In genomic region chr10:15313034-15313433, GRCh38 we compare ENCODE assay signal across 15 cellular contexts. TPM values are rescaled to one million over a fixed set of nuclear protein-coding genes. Genes with fewer than 3 reads are reported as not detected.
A peak's percentile ranks its signal among the peaks of the same experiment; 100 is the strongest.
DNase-seq lines count a peak whose midpoint lies in the region; ATAC-seq, FAIRE-seq and TF ChIP-seq lines count a peak whose summit lies in the region.
"Had no signal": no experiment of that assay in that cellular context is flagged by ENCODE, and none has a peak within 500 bp of the region (broad histone marks: within the 10 kb centered on the region; RNA-seq: fewer than 3 reads in every experiment).

No MANE protein-coding gene starts in this region.

- H4K20me1 ChIP-seq in HepG2 (ENCODE audit: insufficient read depth, low read length), result no peaks in the 10 kb centered on the region

- TF ChIP-seq POLR2A in right lobe of liver (IDR thresholded peaks at IDR 0.05), result no peak
- no peak for TF ChIP-seq POLR2A in HepG2 (IDR thresholded peaks at IDR 0.05; ENCODE audit: insufficient read depth in 1 of 2, low read depth in 2 of 2, low read length in 2 of 2)

- DNase-seq in right lobe of liver (no peak), HepG2 (ENCODE audit: low spot score) (no peak), heart right ventricle (no peak), aorta (no peak)
- DNase-seq in activated CD4-positive, alpha-beta T cell treated with anti-CD3 and anti-CD28 coated beads for 36 hours, result no peak
- DNase-seq: activated B cell treated with CpG ODN at 0.5 μM for 24 hours; activated naive CD4-positive, alpha-beta T cell treated with anti-CD3 and anti-CD28 coated beads, Interleukin-2, amount 10 ng/mL, durations not matched to agents 7 days and 5 days; CD8-positive, alpha-beta T cell; colonic mucosa; GDM1; NCI-H1694 treated with DMSO at 0.1 percent for 48 hours had no signal

- no peak for TF ChIP-seq RAD21 in HepG2 (CRISPR knock-in tag; IDR thresholded peaks at IDR 0.05)

- BruUV-seq in HepG2 (replicated peaks; lab: Mats Ljungman, UMichigan), result no TSS peak

- H3K27ac ChIP-seq in right lobe of liver (peak overlapping the region in 2 of 3 donors; percentile 7 to 33), HepG2 (ENCODE audit: extremely low read length, insufficient read depth, low read length) (no peak overlapping the region), heart right ventricle (peak overlapping the region in 6 of 10 donors; percentile 5 to 46 (median 28)), aorta (ENCODE audit: low read depth in 1 of 2, low read length in 2 of 2) (no peak overlapping the region)
- H3K27ac ChIP-seq: colonic mucosa had no signal

- H3K27me3 Mint-ChIP-seq in nephron (ENCODE audit: low read depth), result no peaks in the 10 kb centered on the region
- no peaks in the 10 kb centered on the region for H3K27me3 Mint-ChIP-seq in activated CD4-positive, alpha-beta T cell treated with anti-CD3 and anti-CD28 coated beads for 36 hours
- H3K27me3 Mint-ChIP-seq: activated naive CD4-positive, alpha-beta T cell treated with anti-CD3 and anti-CD28 coated beads, Interleukin-2, amount 10 ng/mL, durations not matched to agents 7 days and 5 days had no signal

- TF ChIP-seq CTCF in right lobe of liver (IDR thresholded peaks at IDR 0.05), result no peak
- no peak for TF ChIP-seq CTCF in HepG2 (CRISPR knock-in tag; IDR thresholded peaks at IDR 0.05)
- TF ChIP-seq CTCF in heart right ventricle (IDR thresholded peaks at IDR 0.05), result no peak
- no peak for TF ChIP-seq CTCF in nephron (IDR thresholded peaks at IDR 0.05; ENCODE audit: unreplicated experiment in 3 of 3)

- H2AFZ ChIP-seq in HepG2 (ENCODE audit: low read length), result no peak overlapping the region

- no peak for FAIRE-seq in HepG2 (lab: Jason Lieb, UNC)
- FAIRE-seq: GM18507 had no signal

- WGBS in right lobe of liver (ENCODE audit: insufficient coverage, low coverage, low lambda C conversion rate, missing lambda C conversion rate), result 58% methylated on average over 4 of the region's 4 CpGs
- 94% methylated on average over 1 of the region's 4 CpGs for WGBS in HepG2 (ENCODE audit: low lambda C conversion rate)
- 23 to 44% methylated on average over 4 of the region's 4 CpGs for WGBS in heart right ventricle, 2 donors
- WGBS in aorta, 2 donors, result 1 to 10% methylated on average over 4 of the region's 4 CpGs

- no peak for TF ChIP-seq EP300 in HepG2 (IDR thresholded peaks at IDR 0.05; ENCODE audit: low read depth in 2 of 2, low read length in 2 of 2)
- no peak for TF ChIP-seq EP300 in HepG2 (CRISPR knock-in tag; IDR thresholded peaks at IDR 0.05; ENCODE audit: borderline replicate concordance)

- no peaks in the 10 kb centered on the region for H3K9me3 Mint-ChIP-seq in nephron
- no peaks in the 10 kb centered on the region for H3K9me3 Mint-ChIP-seq in activated CD4-positive, alpha-beta T cell treated with anti-CD3 and anti-CD28 coated beads for 36 hours (ENCODE audit: low read depth)
- H3K9me3 Mint-ChIP-seq: activated B cell treated with CpG ODN at 0.5 μM for 24 hours; activated naive CD4-positive, alpha-beta T cell treated with anti-CD3 and anti-CD28 coated beads, Interleukin-2, amount 10 ng/mL, durations not matched to agents 7 days and 5 days; CD8-positive, alpha-beta T cell had no signal

- H3K4me3 ChIP-seq in right lobe of liver (no peak overlapping the region), HepG2 (replicated peaks in 1 of 3; ENCODE audit: insufficient read depth in 1 of 3, low read depth in 2 of 3, low read length in 3 of 3) (no peak overlapping the region), heart right ventricle (peak overlapping the region in 3 of 10 donors; percentile 15 to 35 (median 29)), aorta (ENCODE audit: low read length in 2 of 2) (no peak overlapping the region)
- H3K4me3 ChIP-seq: colonic mucosa had no signal

- no peaks in the 10 kb centered on the region for H3K36me3 ChIP-seq in right lobe of liver
- H3K36me3 ChIP-seq in HepG2 (replicated peaks in 1 of 2; ENCODE audit: control insufficient read depth in 1 of 2, insufficient read depth in 2 of 2, low read length in 2 of 2), result peaks cover 6 to 18% of the 10 kb centered on the region in 2 experiments; a peak in 2 of 5 replicates
- H3K36me3 ChIP-seq in heart right ventricle, result no peaks in the 10 kb centered on the region
- no peaks in the 10 kb centered on the region for H3K36me3 ChIP-seq in aorta (ENCODE audit: control insufficient read depth in 1 of 2, insufficient read depth in 2 of 2, low read length in 1 of 2)
- H3K36me3 ChIP-seq: colonic mucosa had no signal

- H3K27ac Mint-ChIP-seq in nephron, result peak overlapping the region; percentile 75 to 96 (median 78)
- H3K27ac Mint-ChIP-seq in activated CD4-positive, alpha-beta T cell treated with anti-CD3 and anti-CD28 coated beads for 36 hours, result no peak overlapping the region
- H3K27ac Mint-ChIP-seq: activated B cell treated with CpG ODN at 0.5 μM for 24 hours; activated naive CD4-positive, alpha-beta T cell treated with anti-CD3 and anti-CD28 coated beads, Interleukin-2, amount 10 ng/mL, durations not matched to agents 7 days and 5 days; CD8-positive, alpha-beta T cell had no signal

- in situ Hi-C loops in HepG2 (cut with HindIII; ENCODE audit: extremely low pct_ligation_motif_present, low pct_unique_long_range_greater_than_20kb), result no loop called here

- peaks cover 61% of the 10 kb centered on the region for H3K4me1 Mint-ChIP-seq in nephron
- H3K4me1 Mint-ChIP-seq in activated CD4-positive, alpha-beta T cell treated with anti-CD3 and anti-CD28 coated beads for 36 hours, result peaks cover 4% of the 10 kb centered on the region
- H3K4me1 Mint-ChIP-seq: activated B cell treated with CpG ODN at 0.5 μM for 24 hours had no signal

- POLR2A ChIA-PET in HepG2 (lab: Yijun Ruan, JAX), result no interaction called here
- POLR2A ChIA-PET in activated CD4-positive, alpha-beta T cell treated with anti-CD3 and anti-CD28 coated beads for 36 hours (lab: Charles Lee), result no interaction called here

- H3K4me1 ChIP-seq in right lobe of liver (peaks cover 0 to 10% (median 3%) of the 10 kb centered on the region in 4 donors), HepG2 (ENCODE audit: insufficient read depth, low read length) (peaks cover 21% of the 10 kb centered on the region), heart right ventricle (peaks cover 3 to 34% (median 17%) of the 10 kb centered on the region in 9 donors), aorta (ENCODE audit: control insufficient read depth in 1 of 2, insufficient read depth in 2 of 2, low read length in 2 of 2) (peaks cover 0 to 3% of the 10 kb centered on the region in 2 donors)
- H3K4me1 ChIP-seq: colonic mucosa had no signal

- CTCF ChIA-PET in HepG2 (lab: Yijun Ruan, JAX; ENCODE audit: low intra/inter-chr PET ratio, low total read pairs), result no interaction called here
- CTCF ChIA-PET in activated CD4-positive, alpha-beta T cell treated with anti-CD3 and anti-CD28 coated beads for 36 hours (lab: Charles Lee), result no interaction called here

- intact Hi-C loops in right lobe of liver (cut with DNase I), result no loop called here
- intact Hi-C loops in HepG2 (cut with micrococcal nuclease; ENCODE audit: unreplicated experiment), result no loop called here
- intact Hi-C loops in heart right ventricle (cut with DNase I), result no loop called here
- intact Hi-C loops in aorta (cut with DNase I), result no loop called here
- intact Hi-C loops in activated CD4-positive, alpha-beta T cell treated with anti-CD3 and anti-CD28 coated beads for 36 hours (cut with DNase I, micrococcal nuclease), result no loop called here

- H3K36me3 Mint-ChIP-seq in nephron (ENCODE audit: low read depth), result peaks cover 5% of the 10 kb centered on the region
- no peaks in the 10 kb centered on the region for H3K36me3 Mint-ChIP-seq in activated CD4-positive, alpha-beta T cell treated with anti-CD3 and anti-CD28 coated beads for 36 hours (ENCODE audit: low read depth)
- H3K36me3 Mint-ChIP-seq: activated naive CD4-positive, alpha-beta T cell treated with anti-CD3 and anti-CD28 coated beads, Interleukin-2, amount 10 ng/mL, durations not matched to agents 7 days and 5 days; CD8-positive, alpha-beta T cell had no signal

- peak in 1 of 4 donors; percentile 24 for ATAC-seq in right lobe of liver
- no peak for ATAC-seq in HepG2
- ATAC-seq in heart right ventricle, result peak in 4 of 8 donors; percentile 28 to 63 (median 44)
- ATAC-seq in aorta (ENCODE audit: low FRiP score), result peak; percentile 51
- no peak for ATAC-seq in activated CD4-positive, alpha-beta T cell treated with anti-CD3 and anti-CD28 coated beads for 36 hours
- ATAC-seq in HG03108 (IDR thresholded peaks at IDR 0.05; ENCODE audit: unreplicated experiment), result no peak
- no peak for ATAC-seq in HG02759 (IDR thresholded peaks at IDR 0.05; ENCODE audit: unreplicated experiment)
- ATAC-seq: CD8-positive, alpha-beta T cell had no signal

- H3K4me2 ChIP-seq in HepG2 (ENCODE audit: low read depth, low read length), result no peak overlapping the region

- peak overlapping the region in 1 of 3 experiments; percentile 11 for H3K4me3 Mint-ChIP-seq in nephron
- no peak overlapping the region for H3K4me3 Mint-ChIP-seq in activated CD4-positive, alpha-beta T cell treated with anti-CD3 and anti-CD28 coated beads for 36 hours
- H3K4me3 Mint-ChIP-seq: activated B cell treated with CpG ODN at 0.5 μM for 24 hours; activated naive CD4-positive, alpha-beta T cell treated with anti-CD3 and anti-CD28 coated beads, Interleukin-2, amount 10 ng/mL, durations not matched to agents 7 days and 5 days; CD8-positive, alpha-beta T cell had no signal

- H3K9me3 ChIP-seq in right lobe of liver, result no peaks in the 10 kb centered on the region
- H3K9me3 ChIP-seq in HepG2 (ENCODE audit: low read length), result no peaks in the 10 kb centered on the region
- no peaks in the 10 kb centered on the region for H3K9me3 ChIP-seq in heart right ventricle
- no peaks in the 10 kb centered on the region for H3K9me3 ChIP-seq in aorta (ENCODE audit: control insufficient read depth, low read length)
- H3K9me3 ChIP-seq: colonic mucosa had no signal

- no peak overlapping the region for H3K9ac ChIP-seq in HepG2 (ENCODE audit: insufficient read depth, low read depth, low read length)

- H3K27me3 ChIP-seq in right lobe of liver (no peaks in the 10 kb centered on the region), HepG2 (ENCODE audit: control insufficient read depth in 1 of 2, insufficient read depth in 2 of 2, low read length in 2 of 2) (no peaks in the 10 kb centered on the region), heart right ventricle (no peaks in the 10 kb centered on the region), aorta (ENCODE audit: control insufficient read depth in 1 of 2, insufficient read depth in 2 of 2, low read length in 1 of 2) (no peaks in the 10 kb centered on the region)
- H3K27me3 ChIP-seq: colonic mucosa had no signal

- H3K79me2 ChIP-seq in HepG2 (ENCODE audit: insufficient read depth, low read length), result peaks cover 13% of the 10 kb centered on the region

RNA-seq across cellular contexts. Expression of gene FAM171A1, which starts 58.1 kb away (rescaled TPM):
- 10 to 100 TPM in 4 of 6 experiments, 1 to 10 TPM in 2; 6.1 to 12.1 (median 10.3) TPM for total RNA-seq in right lobe of liver
- 17.8 and 21.5 TPM in 2 replicates for total RNA-seq in HepG2 (2016; rRNA removed; fragmentation: Illumina TruSeq; extraction: Trizol)
- 4.7 and 5.7 TPM in 2 replicates for total RNA-seq in HepG2 (2016; cell fraction: cytosol; rRNA removed; fragmentation: Illumina TruSeq; extraction: Trizol; ENCODE audit: low read depth)
- 14.6 and 21.5 TPM in 2 replicates for total RNA-seq in HepG2 (2016; cell fraction: insoluble cytoplasmic fraction; rRNA removed; fragmentation: Illumina TruSeq; extraction: Trizol)
- total RNA-seq in HepG2 (2016; cell fraction: membrane; rRNA removed; fragmentation: Illumina TruSeq; extraction: Trizol), result 20.8 and 23.5 TPM in 2 replicates
- 19.2 and 22.3 TPM in 2 replicates for total RNA-seq in HepG2 (2016; cell fraction: nucleus; rRNA removed; fragmentation: Illumina TruSeq; extraction: Trizol)
- 34.7 and 37.7 TPM in 2 replicates for polyA plus RNA-seq in HepG2 (2011; rRNA removed)
- 36.5 and 41.2 TPM in 2 replicates for polyA plus RNA-seq in HepG2 (2011; cell fraction: cytosol; rRNA removed)
- 23.9 and 26.3 TPM in 2 replicates for polyA plus RNA-seq in HepG2 (2011; cell fraction: nucleus; rRNA removed)
- polyA plus RNA-seq in HepG2 (2012), result 30.7 and 50.8 TPM in 2 replicates
- polyA plus RNA-seq in HepG2 (2016; cell fraction: cytosol; fragmentation: Illumina TruSeq; extraction: Trizol; ENCODE audit: low read depth), result 4.7 and 5.3 TPM in 2 replicates
- polyA plus RNA-seq in HepG2 (2016; cell fraction: insoluble cytoplasmic fraction; fragmentation: Illumina TruSeq; extraction: Trizol; ENCODE audit: low read depth), result 18.9 and 24.9 TPM in 2 replicates
- polyA plus RNA-seq in HepG2 (2016; cell fraction: membrane; fragmentation: Illumina TruSeq; extraction: Trizol; ENCODE audit: low read depth), result 18.3 and 20.8 TPM in 2 replicates
- 34.1 and 37.6 TPM in 2 replicates for polyA plus RNA-seq in HepG2 (2016; cell fraction: nucleus; fragmentation: Illumina TruSeq; extraction: Trizol; ENCODE audit: insufficient read depth, low read depth)
- polyA minus RNA-seq in HepG2 (2011; rRNA and poly(A)+ RNA removed; ENCODE audit: low replicate concordance), result 0.02 and 41.8 TPM in 2 replicates
- 19.1 and 21.5 TPM in 2 replicates for polyA minus RNA-seq in HepG2 (2011; cell fraction: cytosol; rRNA and poly(A)+ RNA removed)
- polyA minus RNA-seq in HepG2 (2011; cell fraction: nucleus; rRNA and poly(A)+ RNA removed), result 13.6 and 15.7 TPM in 2 replicates
- total RNA-seq in heart right ventricle, result 10 to 100 TPM in 1 of 10 donors, 1 to 10 TPM in 9; 3.5 to 10.5 (median 6.8) TPM
- 1 to 10 TPM; 4.8 to 7.7 TPM for polyA plus RNA-seq in heart right ventricle
- total RNA-seq in aorta, result 10 to 100 TPM; 11.2 to 21.4 TPM
- polyA plus RNA-seq in aorta, result 1 to 10 TPM; 2.8 to 3.9 TPM
- 1 to 10 TPM; 4.1 to 5.8 TPM for total RNA-seq in activated CD4-positive, alpha-beta T cell treated with anti-CD3 and anti-CD28 coated beads for 36 hours
- total RNA-seq: activated B cell treated with CpG ODN at 0.5 μM for 24 hours had no signal

Comparison
In these comparisons a context has a peak if more than half of its experiments do, and no peak if none do; other contexts are left out.
1. H3K27ac ChIP-seq: peak in right lobe of liver (2 of 3) and heart right ventricle (6 of 10); none in HepG2 (single experiment) and aorta (0 of 2).